Comparison of ENCODE assay signal across 24 cellular contexts in genomic region chr3:84759361-84759760, GRCh38.
DNase-seq lines count a peak whose midpoint lies in the region; ATAC-seq, FAIRE-seq and TF ChIP-seq lines count a peak whose summit lies in the region.
"Had no signal": no experiment of that assay in that cellular context is flagged by ENCODE, and none has a peak within 500 bp of the region (broad histone marks: within the 10 kb centered on the region; RNA-seq: fewer than 3 reads in every experiment).

No MANE protein-coding gene starts in this region.

- H3K9ac ChIP-seq in H9 (ENCODE audit: extremely low read depth, insufficient read length, low read length) (no peak overlapping the region), H1 (replicated peaks in 1 of 4; ENCODE audit: extremely low read depth in 1 of 4, low read depth in 3 of 4, low read length in 3 of 4) (no peak overlapping the region), neuronal stem cell (ENCODE audit: low read depth, low read length, poor library complexity) (no peak overlapping the region)
- H3K9ac ChIP-seq: BLaER1 treated with 17β-estradiol and CSF1 and Interleukin-3, amounts not matched to agents 10 nM and 100 nM had no signal

- no peak for TF ChIP-seq RAD21 in H1 (IDR thresholded peaks at IDR 0.05 in 1 of 2, conservative IDR thresholded peaks at IDR 0.05 in 1 of 2; ENCODE audit: low read depth in 2 of 2, low read length in 2 of 2)

- H3K56ac ChIP-seq in H9 (ENCODE audit: insufficient read length, low read depth, low read length) (no peak overlapping the region), H1 (replicated peaks; ENCODE audit: insufficient read length, low read depth, low read length) (no peak overlapping the region)

- H3K4me3 ChIP-seq in H1 (ENCODE audit: extremely low read depth in 1 of 4, insufficient read depth in 2 of 4, low read depth in 3 of 4, low read length in 4 of 4) (no peak overlapping the region), neuronal stem cell (ENCODE audit: low read length in 2 of 2) (no peak overlapping the region), aorta (ENCODE audit: low read length in 2 of 2) (no peak overlapping the region)
- no peak overlapping the region for H3K4me3 ChIP-seq in CD8-positive, alpha-beta T cell (ENCODE audit: low read depth, low read length)
- H3K4me3 ChIP-seq: A549; BLaER1 treated with 17β-estradiol and CSF1 and Interleukin-3, amounts not matched to agents 10 nM and 100 nM; HAP-1 had no signal

- no peaks in the 10 kb centered on the region for H3K36me3 ChIP-seq in H1 (ENCODE audit: control insufficient read depth in 2 of 4, insufficient read depth in 4 of 4, low read length in 3 of 4)
- H3K36me3 ChIP-seq in neuronal stem cell (replicated peaks in 1 of 2; ENCODE audit: control insufficient read depth in 2 of 2, insufficient read depth in 2 of 2, low read length in 2 of 2): no peaks in the 10 kb centered on the region
- H3K36me3 ChIP-seq in aorta (ENCODE audit: control insufficient read depth in 1 of 2, insufficient read depth in 2 of 2, low read length in 1 of 2): no peaks in the 10 kb centered on the region
- H3K36me3 ChIP-seq in CD8-positive, alpha-beta T cell (ENCODE audit: insufficient read depth, low read length): no peaks in the 10 kb centered on the region
- H3K36me3 ChIP-seq: BE2C; BLaER1 treated with 17β-estradiol and CSF1 and Interleukin-3, amounts not matched to agents 10 nM and 100 nM; HAP-1 had no signal

- H3K79me2 ChIP-seq in H9 (ENCODE audit: insufficient read depth, low read length) (no peaks in the 10 kb centered on the region), H1 (ENCODE audit: control insufficient read depth in 1 of 2, insufficient read depth in 2 of 2, low read length in 2 of 2) (no peaks in the 10 kb centered on the region)

- no peak overlapping the region; a peak in 1 of 7 replicates for H3K27ac Mint-ChIP-seq in H9
- no peak overlapping the region for H3K27ac Mint-ChIP-seq in CD8-positive, alpha-beta T cell
- H3K27ac Mint-ChIP-seq in activated T-helper 17 cell treated with anti-CD3 and anti-CD28 coated beads, Interleukin-2, amount 50 U/mL, for 72 hours: no peak overlapping the region
- no peak overlapping the region for H3K27ac Mint-ChIP-seq in activated CD4-positive, alpha-beta T cell treated with anti-CD3 and anti-CD28 coated beads for 36 hours
- H3K27ac Mint-ChIP-seq: CD4-positive, alpha-beta T cell; HFFc6 had no signal

- CTCF ChIA-PET in H1 (lab: Charles Lee; ENCODE audit: partially characterized antibody): no interaction called here
- CTCF ChIA-PET in CD8-positive, alpha-beta T cell (lab: Charles Lee): no interaction called here
- CTCF ChIA-PET in activated CD4-positive, alpha-beta T cell treated with anti-CD3 and anti-CD28 coated beads for 36 hours (lab: Charles Lee): no interaction called here

- H3K4ac ChIP-seq in H9 (ENCODE audit: low read depth, low read length) (no peak overlapping the region), H1 (replicated peaks; ENCODE audit: insufficient read length, low read depth, low read length) (no peak overlapping the region), neuronal stem cell (ENCODE audit: low read length) (no peak overlapping the region)

- H3K9me3 ChIP-seq in H9 (ENCODE audit: control insufficient read depth, low read depth, low read length) (no peaks in the 10 kb centered on the region), H1 (ENCODE audit: insufficient read depth in 2 of 2, low read depth in 1 of 2, low read length in 1 of 2) (no peaks in the 10 kb centered on the region; a peak in 1 of 4 replicates), neuronal stem cell (replicated peaks in 1 of 2; ENCODE audit: control insufficient read depth in 2 of 2, insufficient read depth in 1 of 2, low read depth in 1 of 2, low read length in 2 of 2) (no peaks in the 10 kb centered on the region), aorta (ENCODE audit: control insufficient read depth, low read length) (peaks cover 2% of the 10 kb centered on the region)
- no peaks in the 10 kb centered on the region for H3K9me3 ChIP-seq in CD8-positive, alpha-beta T cell (ENCODE audit: low read length)
- H3K9me3 ChIP-seq: A549, BE2C, HAP-1 had no signal

- no peak overlapping the region for H3K23ac ChIP-seq in H9 (ENCODE audit: insufficient read length, low read depth, low read length)
- H3K23ac ChIP-seq in H1 (ENCODE audit: insufficient read length): no peak overlapping the region
- H3K23ac ChIP-seq in neuronal stem cell (ENCODE audit: low read depth, low read length, poor library complexity): no peak overlapping the region

- DNase-seq in H9 (peak; percentile 20), H1 (ENCODE audit: low read depth in 1 of 2, low spot score in 2 of 2) (no peak), neuronal stem cell (ENCODE audit: low spot score) (no peak), aorta (no peak)
- no peak for DNase-seq in CD8-positive, alpha-beta T cell
- DNase-seq in activated CD4-positive, alpha-beta T cell treated with anti-CD3 and anti-CD28 coated beads for 36 hours: no peak
- DNase-seq: 8988T; ACHN; AML-193; BE2C; Calu3; CD4-positive, alpha-beta T cell; COR-L47; DMS53; DMS79 treated with DMSO at 0.1 percent for 48 hours; GF-D8; HFFc6 had no signal

- H3K27me3 Mint-ChIP-seq in H9 (ENCODE audit: low read depth): peaks cover 2% of the 10 kb centered on the region; the same call in 1 of the 2 replicates
- no peaks in the 10 kb centered on the region for H3K27me3 Mint-ChIP-seq in CD8-positive, alpha-beta T cell (ENCODE audit: low read depth)
- no peaks in the 10 kb centered on the region for H3K27me3 Mint-ChIP-seq in activated T-helper 17 cell treated with anti-CD3 and anti-CD28 coated beads, Interleukin-2, amount 50 U/mL, for 72 hours
- H3K27me3 Mint-ChIP-seq in activated CD4-positive, alpha-beta T cell treated with anti-CD3 and anti-CD28 coated beads for 36 hours: no peaks in the 10 kb centered on the region
- H3K27me3 Mint-ChIP-seq: CD4-positive, alpha-beta T cell had no signal

- H3K18ac ChIP-seq in H9 (ENCODE audit: insufficient read length, low read depth, low read length) (no peak overlapping the region), H1 (ENCODE audit: extremely low read depth, low read length) (no peak overlapping the region), neuronal stem cell (ENCODE audit: low read length) (no peak overlapping the region)

- H3K79me1 ChIP-seq in H9 (ENCODE audit: insufficient read depth, low read depth, low read length, poor library complexity, severe bottlenecking) (no peaks in the 10 kb centered on the region), H1 (ENCODE audit: low read depth, low read length) (no peaks in the 10 kb centered on the region), neuronal stem cell (ENCODE audit: low read depth, low read length) (no peaks in the 10 kb centered on the region)

- H2BK12ac ChIP-seq in H9 (ENCODE audit: insufficient read length, low read depth, low read length) (no peak overlapping the region), H1 (ENCODE audit: low read depth, low read length) (no peak overlapping the region), neuronal stem cell (ENCODE audit: low read length) (no peak overlapping the region)

- H4K91ac ChIP-seq in H9 (ENCODE audit: insufficient read length, low read depth, low read length) (no peak overlapping the region), H1 (replicated peaks; ENCODE audit: insufficient read length, low read length) (no peak overlapping the region), neuronal stem cell (ENCODE audit: low read depth, low read length, poor library complexity) (no peak overlapping the region)

- no peaks in the 10 kb centered on the region for H3K4me1 ChIP-seq in H9 (ENCODE audit: insufficient read depth, low read length)
- H3K4me1 ChIP-seq in H1 (replicated peaks in 1 of 4; ENCODE audit: control insufficient read depth in 3 of 4, insufficient read depth in 4 of 4, low read length in 3 of 4): peaks cover 0 to 3% (median 0%) of the 10 kb centered on the region in 4 experiments; a peak in 2 of 7 replicates
- no peaks in the 10 kb centered on the region for H3K4me1 ChIP-seq in neuronal stem cell (ENCODE audit: control insufficient read depth in 2 of 2, insufficient read depth in 1 of 2, low read depth in 1 of 2, low read length in 2 of 2)
- no peaks in the 10 kb centered on the region for H3K4me1 ChIP-seq in aorta (ENCODE audit: control insufficient read depth in 1 of 2, insufficient read depth in 2 of 2, low read length in 2 of 2)
- no peaks in the 10 kb centered on the region for H3K4me1 ChIP-seq in CD8-positive, alpha-beta T cell (ENCODE audit: insufficient read depth, low read length)
- H3K4me1 ChIP-seq: A549; BE2C; BLaER1 treated with 17β-estradiol and CSF1 and Interleukin-3, amounts not matched to agents 10 nM and 100 nM; HAP-1 had no signal

- H2BK120ac ChIP-seq in H9 (ENCODE audit: low read depth, low read length, poor library complexity, severe bottlenecking) (no peak overlapping the region), H1 (replicated peaks; ENCODE audit: low read depth, low read length) (no peak overlapping the region), neuronal stem cell (ENCODE audit: low read depth, low read length) (no peak overlapping the region)

- no peak overlapping the region for H3T11ph ChIP-seq in H9 (ENCODE audit: low read length)

- H4K5ac ChIP-seq in H9 (ENCODE audit: insufficient read length, low read depth, low read length) (no peak overlapping the region), H1 (ENCODE audit: insufficient read length, low read depth, low read length) (no peak overlapping the region)

- intact Hi-C loops in aorta (cut with DNase I): no loop called here
- intact Hi-C loops in CD8-positive, alpha-beta T cell (cut with DNase I, micrococcal nuclease): no loop called here
- intact Hi-C loops in activated CD4-positive, alpha-beta T cell treated with anti-CD3 and anti-CD28 coated beads for 36 hours (cut with DNase I, micrococcal nuclease): no loop called here

- no peaks in the 10 kb centered on the region for H3K23me2 ChIP-seq in H9 (ENCODE audit: insufficient read length, low read depth, low read length, poor library complexity, severe bottlenecking)
- H3K23me2 ChIP-seq in H1 (ENCODE audit: low read depth, low read length): no peaks in the 10 kb centered on the region

- FAIRE-seq in H1 (lab: Jason Lieb, UNC): no peak
- FAIRE-seq: A549, GM12891, GM18507 had no signal

- H2BK5ac ChIP-seq in H9 (ENCODE audit: insufficient read length, low read length) (no peak overlapping the region), H1 (ENCODE audit: low read depth, low read length) (no peak overlapping the region), neuronal stem cell (ENCODE audit: low read length) (no peak overlapping the region)

- H3K4me3 Mint-ChIP-seq in H9: no peak overlapping the region
- H3K4me3 Mint-ChIP-seq in CD8-positive, alpha-beta T cell: no peak overlapping the region
- no peak overlapping the region for H3K4me3 Mint-ChIP-seq in activated T-helper 17 cell treated with anti-CD3 and anti-CD28 coated beads, Interleukin-2, amount 50 U/mL, for 72 hours
- H3K4me3 Mint-ChIP-seq in activated CD4-positive, alpha-beta T cell treated with anti-CD3 and anti-CD28 coated beads for 36 hours: no peak overlapping the region
- H3K4me3 Mint-ChIP-seq: CD14-positive monocyte; CD4-positive, alpha-beta T cell; HFFc6 had no signal

- H4K20me1 ChIP-seq in H9 (ENCODE audit: control insufficient read depth, insufficient read depth, insufficient read length) (no peaks in the 10 kb centered on the region), H1 (replicated peaks in 1 of 2; ENCODE audit: control insufficient read depth in 1 of 2, insufficient read depth in 2 of 2, low read length in 2 of 2) (no peaks in the 10 kb centered on the region)
- H4K20me1 ChIP-seq: BLaER1 treated with 17β-estradiol and CSF1 and Interleukin-3, amounts not matched to agents 10 nM and 100 nM had no signal

- no peak overlapping the region for H2BK15ac ChIP-seq in H9 (ENCODE audit: low read depth, low read length)
- no peak overlapping the region for H2BK15ac ChIP-seq in H1 (ENCODE audit: low read length)
- H2BK15ac ChIP-seq in neuronal stem cell (ENCODE audit: low read length): no peak overlapping the region

- no peak overlapping the region; the same call in 1 of the 2 replicates for H3K14ac ChIP-seq in H9 (ENCODE audit: insufficient read depth, low read length)
- no peak overlapping the region for H3K14ac ChIP-seq in H1 (ENCODE audit: insufficient read length)
- no peak overlapping the region for H3K14ac ChIP-seq in neuronal stem cell (ENCODE audit: low read length)

- TF ChIP-seq EP300 in H1 (IDR thresholded peaks at IDR 0.05; ENCODE audit: borderline replicate concordance in 1 of 2, low read depth in 2 of 2, low read length in 2 of 2): no peak

- H2AK5ac ChIP-seq in H9 (ENCODE audit: insufficient read length, low read length) (no peak overlapping the region), H1 (ENCODE audit: low read depth, low read length) (no peak overlapping the region), neuronal stem cell (ENCODE audit: low read depth, low read length) (no peak overlapping the region)

- H3K27ac ChIP-seq in H9 (ENCODE audit: insufficient read length, low read depth, low read length): no peak overlapping the region
- H3K27ac ChIP-seq in H1 (ENCODE audit: low read depth, low read length): no peak overlapping the region
- no peak overlapping the region for H3K27ac ChIP-seq in neuronal stem cell (replicated peaks; ENCODE audit: low read length)
- no peak overlapping the region for H3K27ac ChIP-seq in aorta (ENCODE audit: low read depth in 1 of 2, low read length in 2 of 2)
- H3K27ac ChIP-seq in CD8-positive, alpha-beta T cell (ENCODE audit: low read depth, low read length): no peak overlapping the region
- H3K27ac ChIP-seq: A549; BLaER1 treated with 17β-estradiol and CSF1 and Interleukin-3, amounts not matched to agents 10 nM and 100 nM had no signal

- H2AFZ ChIP-seq in H9 (ENCODE audit: low read length) (no peak overlapping the region), H1 (ENCODE audit: low read length) (0 out of 2 replicates have a peak overlapping the region, but pooled peaks have one; percentile 65), neuronal stem cell (ENCODE audit: low read length) (no peak overlapping the region)

- H3K27me3 ChIP-seq in H9 (ENCODE audit: insufficient read depth, low read length) (no peaks in the 10 kb centered on the region), H1 (replicated peaks in 1 of 4; ENCODE audit: control insufficient read depth in 3 of 4, extremely low read depth in 1 of 4, insufficient read depth in 3 of 4, low read length in 3 of 4) (no peaks in the 10 kb centered on the region), neuronal stem cell (ENCODE audit: control insufficient read depth in 3 of 3, insufficient read depth in 3 of 3, low read depth in 1 of 3, low read length in 3 of 3) (no peaks in the 10 kb centered on the region), aorta (ENCODE audit: control insufficient read depth in 1 of 2, insufficient read depth in 2 of 2, low read length in 1 of 2) (no peaks in the 10 kb centered on the region)
- no peaks in the 10 kb centered on the region for H3K27me3 ChIP-seq in CD8-positive, alpha-beta T cell (ENCODE audit: insufficient read depth, low read length)
- H3K27me3 ChIP-seq: BE2C; BLaER1 treated with 17β-estradiol and CSF1 and Interleukin-3, amounts not matched to agents 10 nM and 100 nM had no signal

- peaks cover 0 to 7% of the 10 kb centered on the region in 2 experiments; a peak in 3 of 4 replicates for H3K4me1 Mint-ChIP-seq in H9
- no peaks in the 10 kb centered on the region for H3K4me1 Mint-ChIP-seq in CD8-positive, alpha-beta T cell (ENCODE audit: low read depth)
- no peaks in the 10 kb centered on the region for H3K4me1 Mint-ChIP-seq in activated T-helper 17 cell treated with anti-CD3 and anti-CD28 coated beads, Interleukin-2, amount 50 U/mL, for 72 hours
- no peaks in the 10 kb centered on the region for H3K4me1 Mint-ChIP-seq in activated CD4-positive, alpha-beta T cell treated with anti-CD3 and anti-CD28 coated beads for 36 hours
- H3K4me1 Mint-ChIP-seq: CD14-positive monocyte had no signal

- no peak for TF ChIP-seq POLR2A in H1 (IDR thresholded peaks at IDR 0.05; ENCODE audit: control extremely low read depth in 1 of 2, low read depth in 2 of 2, low read length in 2 of 2)

- no peak overlapping the region for H3K4me2 ChIP-seq in H9 (ENCODE audit: insufficient read depth, insufficient read length, low read length)
- H3K4me2 ChIP-seq in H1 (ENCODE audit: insufficient read depth in 1 of 2, low read depth in 2 of 2, low read length in 2 of 2): no peak overlapping the region; a peak in 1 of 4 replicates
- no peak overlapping the region for H3K4me2 ChIP-seq in neuronal stem cell (ENCODE audit: insufficient read depth, low read length, poor library complexity, severe bottlenecking)
- H3K4me2 ChIP-seq: A549; BLaER1 treated with 17β-estradiol and CSF1 and Interleukin-3, amounts not matched to agents 10 nM and 100 nM had no signal

- no peaks in the 10 kb centered on the region; a peak in 1 of 7 replicates for H3K36me3 Mint-ChIP-seq in H9 (ENCODE audit: insufficient read depth in 1 of 3, low read depth in 3 of 3)
- no peaks in the 10 kb centered on the region for H3K36me3 Mint-ChIP-seq in CD8-positive, alpha-beta T cell
- no peaks in the 10 kb centered on the region for H3K36me3 Mint-ChIP-seq in activated T-helper 17 cell treated with anti-CD3 and anti-CD28 coated beads, Interleukin-2, amount 50 U/mL, for 72 hours (ENCODE audit: low read depth)
- no peaks in the 10 kb centered on the region for H3K36me3 Mint-ChIP-seq in activated CD4-positive, alpha-beta T cell treated with anti-CD3 and anti-CD28 coated beads for 36 hours (ENCODE audit: low read depth)
- H3K36me3 Mint-ChIP-seq: CD14-positive monocyte had no signal

- TF ChIP-seq CTCF in H9 (conservative IDR thresholded peaks at IDR 0.05) (no peak), H1 (IDR thresholded peaks at IDR 0.05; ENCODE audit: control extremely low read depth in 1 of 3, insufficient read depth in 1 of 3, low read depth in 1 of 3, low read length in 3 of 3) (no peak)
- no peak for TF ChIP-seq CTCF in CD8-positive, alpha-beta T cell (IDR thresholded peaks at IDR 0.05)

- no CpG with 5 or more reads among the region's 4 CpGs for WGBS in H9 (ENCODE audit: extremely low coverage, insufficient read length, low lambda C conversion rate)
- WGBS in H1 (ENCODE audit: extremely low coverage in 1 of 2, insufficient coverage in 1 of 2, insufficient read length in 1 of 2, insufficient replicate concordance in 2 of 2, low coverage in 1 of 2, low lambda C conversion rate in 2 of 2, missing lambda C conversion rate in 1 of 2), 2 experiments: 93% methylated on average over 4 of the region's 4 CpGs; no CpG with 5 or more reads in 1 of the 2 experiments
- no CpG with 5 or more reads among the region's 4 CpGs for WGBS in neuronal stem cell (ENCODE audit: extremely low coverage in 2 of 2, insufficient read length in 2 of 2, insufficient replicate concordance in 1 of 2), 2 donors
- 58 to 64% methylated on average over 4 of the region's 4 CpGs for WGBS in aorta, 2 donors

- POLR2A ChIA-PET in H1 (lab: Charles Lee; ENCODE audit: partially characterized antibody): no interaction called here
- POLR2A ChIA-PET in CD8-positive, alpha-beta T cell (lab: Charles Lee): no interaction called here
- POLR2A ChIA-PET in activated CD4-positive, alpha-beta T cell treated with anti-CD3 and anti-CD28 coated beads for 36 hours (lab: Charles Lee): no interaction called here

- peaks cover 0 to 12% of the 10 kb centered on the region in 2 experiments; a peak in 3 of 5 replicates for H3K9me3 Mint-ChIP-seq in H9
- peaks cover 6% of the 10 kb centered on the region for H3K9me3 Mint-ChIP-seq in CD8-positive, alpha-beta T cell
- peaks cover 18% of the 10 kb centered on the region for H3K9me3 Mint-ChIP-seq in activated T-helper 17 cell treated with anti-CD3 and anti-CD28 coated beads, Interleukin-2, amount 50 U/mL, for 72 hours
- H3K9me3 Mint-ChIP-seq in activated CD4-positive, alpha-beta T cell treated with anti-CD3 and anti-CD28 coated beads for 36 hours (ENCODE audit: low read depth): peaks cover 28% of the 10 kb centered on the region

- H4K8ac ChIP-seq in H9 (replicated peaks; ENCODE audit: insufficient read length, low read depth, low read length) (no peak overlapping the region), H1 (ENCODE audit: extremely low read depth, insufficient read depth, low read length) (no peak overlapping the region), neuronal stem cell (ENCODE audit: low read depth, low read length) (peak overlapping the region; percentile 32)

- H2BK20ac ChIP-seq in H9 (ENCODE audit: low read depth, low read length, poor library complexity, severe bottlenecking): no peak overlapping the region
- no peak overlapping the region for H2BK20ac ChIP-seq in H1 (ENCODE audit: low read length)

- ATAC-seq in aorta (ENCODE audit: low FRiP score): peak; percentile 62
- no peak for ATAC-seq in CD8-positive, alpha-beta T cell
- ATAC-seq in activated T-helper 17 cell treated with anti-CD3 and anti-CD28 coated beads, Interleukin-2, amount 50 U/mL, for 72 hours (replicated peaks): no peak
- no peak for ATAC-seq in activated CD4-positive, alpha-beta T cell treated with anti-CD3 and anti-CD28 coated beads for 36 hours
- ATAC-seq: A549 had no signal
